8 cellular contexts compared by ENCODE assay signal in the genomic region with DNA sequence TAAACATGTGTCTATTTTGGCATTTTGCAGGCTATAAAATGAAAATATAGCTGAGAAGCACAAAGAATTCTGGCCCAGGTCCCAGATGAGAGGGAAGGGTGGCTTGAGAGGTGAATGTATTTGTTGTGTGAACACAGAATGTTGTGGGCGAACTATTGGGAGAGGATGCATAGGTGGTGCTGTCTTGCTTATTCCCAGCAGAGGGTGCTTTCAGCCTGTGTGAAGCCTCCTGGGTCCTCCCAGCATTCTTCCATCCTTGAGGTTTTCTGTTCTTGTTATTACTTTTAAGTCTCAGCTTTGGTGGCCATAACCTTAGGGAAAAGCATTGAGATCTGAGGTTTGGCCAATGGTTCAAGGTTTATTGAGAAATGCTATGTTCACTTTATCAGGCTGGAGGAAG.
DNase-seq lines count a peak whose midpoint lies in the region; ATAC-seq and TF ChIP-seq lines count a peak whose summit lies in the region.

No MANE protein-coding gene starts in this region.

- H3K9me3 Mint-ChIP-seq in activated CD4-positive, alpha-beta T cell treated with anti-CD3 and anti-CD28 coated beads, Interleukin-2, amount 10 ng/mL, durations not matched to agents 24 days and 14 days = no peaks in the 10 kb centered on the region

- H3K4me3 ChIP-seq in choroid plexus epithelial cell (ENCODE audit: low read depth, low read length) = no peak overlapping the region

- no peak overlapping the region for H3K4me3 Mint-ChIP-seq in activated CD4-positive, alpha-beta T cell treated with anti-CD3 and anti-CD28 coated beads, Interleukin-2, amount 10 ng/mL, durations not matched to agents 24 days and 14 days

- intact Hi-C loops in activated CD4-positive, alpha-beta T cell treated with anti-CD3 and anti-CD28 coated beads, Interleukin-2, amount 10 ng/mL, durations not matched to agents 24 days and 14 days (cut with micrococcal nuclease) = no loop called here

- no peak overlapping the region for H3K27ac Mint-ChIP-seq in activated CD4-positive, alpha-beta T cell treated with anti-CD3 and anti-CD28 coated beads, Interleukin-2, amount 10 ng/mL, durations not matched to agents 24 days and 14 days

- H3K27me3 Mint-ChIP-seq in activated CD4-positive, alpha-beta T cell treated with anti-CD3 and anti-CD28 coated beads, Interleukin-2, amount 10 ng/mL, durations not matched to agents 24 days and 14 days = no peaks in the 10 kb centered on the region

- H3K4me1 Mint-ChIP-seq in activated CD4-positive, alpha-beta T cell treated with anti-CD3 and anti-CD28 coated beads, Interleukin-2, amount 10 ng/mL, durations not matched to agents 24 days and 14 days = no peaks in the 10 kb centered on the region

- H3K36me3 Mint-ChIP-seq in activated CD4-positive, alpha-beta T cell treated with anti-CD3 and anti-CD28 coated beads, Interleukin-2, amount 10 ng/mL, durations not matched to agents 24 days and 14 days (ENCODE audit: low read depth) = no peaks in the 10 kb centered on the region

- DNase-seq in GM10266 (ENCODE audit: extremely low spot score) (no peak), choroid plexus epithelial cell (ENCODE audit: low read depth) (peak; percentile 80), non-pigmented ciliary epithelial cell (ENCODE audit: low read depth) (peak; percentile 38), mesenteric fat pad (ENCODE audit: low spot score) (no peak), NCI-H345 treated with DMSO at 0.1 percent for 48 hours (lab: John Stamatoyannopoulos, UW; ENCODE audit: unreplicated experiment) (no peak)
- no peak for DNase-seq in activated CD4-positive, alpha-beta T cell treated with anti-CD3 and anti-CD28 coated beads, Interleukin-2, amount 10 ng/mL, durations not matched to agents 24 days and 14 days

- ATAC-seq in GM21515 (IDR thresholded peaks at IDR 0.05; ENCODE audit: unreplicated experiment) = no peak

- peak; percentile 67 for TF ChIP-seq CTCF in GM10266 (IDR thresholded peaks at IDR 0.05; ENCODE audit: control insufficient read depth, insufficient read depth, low read depth, missing control alignments)
- TF ChIP-seq CTCF in LNCAP (IDR thresholded peaks at IDR 0.05) = peak; percentile 38; the same call in 1 of the 2 replicates
- peak; percentile 91 for TF ChIP-seq CTCF in choroid plexus epithelial cell (conservative IDR thresholded peaks at IDR 0.05; ENCODE audit: low read depth, low read length)

Comparison
In these comparisons a context has a peak if more than half of its experiments do, and no peak if none do; other contexts are left out.
1. DNase-seq: peak in choroid plexus epithelial cell (single experiment) and non-pigmented ciliary epithelial cell (single experiment); none in GM10266 (single experiment), activated CD4-positive, alpha-beta T cell treated with anti-CD3 and anti-CD28 coated beads, Interleukin-2, amount 10 ng/mL, durations not matched to agents 24 days and 14 days (single experiment), mesenteric fat pad (single experiment) and NCI-H345 treated with DMSO at 0.1 percent for 48 hours (single experiment).
2. CTCF ChIP-seq: peak in every context shown above with its lines; median percentile 91 in choroid plexus epithelial cell; 67 in GM10266; 38 in LNCAP.